8 cellular contexts compared by ENCODE assay signal in the genomic region with DNA sequence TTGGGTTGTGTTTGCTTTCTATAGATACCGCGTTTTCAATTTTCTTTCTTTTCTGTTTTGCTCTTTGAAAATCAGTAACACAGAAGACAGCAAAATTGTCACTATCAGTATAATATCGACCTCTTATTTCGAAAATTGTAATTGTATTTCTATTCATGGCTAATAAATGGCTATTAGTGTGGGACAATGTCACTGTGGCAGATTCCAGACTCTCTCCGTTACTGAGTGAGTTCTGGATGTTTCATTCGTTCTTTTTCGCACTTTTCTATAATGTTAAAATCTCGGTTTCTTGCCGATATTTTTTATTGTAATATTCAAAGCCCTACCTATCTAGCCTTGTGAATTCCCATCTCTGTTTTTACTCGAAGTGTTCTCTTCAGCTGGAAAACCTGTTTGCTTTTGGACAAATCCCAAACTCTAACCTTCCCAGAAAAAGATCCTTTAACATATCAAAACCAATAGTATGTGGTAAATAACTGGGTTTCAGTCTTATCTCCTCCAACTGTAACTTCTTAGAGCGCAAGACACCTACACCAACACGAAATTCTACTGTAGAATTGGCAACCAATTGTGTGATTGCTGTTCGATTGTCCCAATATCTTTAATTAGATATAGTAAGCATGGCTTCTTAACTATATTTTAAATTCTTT. TPM values are rescaled to one million over a fixed set of nuclear protein-coding genes. Genes with fewer than 3 reads are reported as not detected.
DNase-seq lines count a peak whose midpoint lies in the region; ATAC-seq and TF ChIP-seq lines count a peak whose summit lies in the region.

No MANE protein-coding gene starts in this region.

- 0 out of 2 replicates have a peak, but pooled peaks cover 7% of the 10 kb centered on the region for H3F3A ChIP-seq in OCI-LY1 (ENCODE audit: insufficient read depth, low read length)

- H3K27me3 Mint-ChIP-seq in activated T-cell treated with anti-CD3 and anti-CD28 coated beads, Interleukin-2, amount 50 U/mL, for 4 hours (ENCODE audit: low read depth), result peaks cover 4% of the 10 kb centered on the region

- H3K27me3 ChIP-seq in OCI-LY1 (ENCODE audit: insufficient read depth, low read length), result no peaks in the 10 kb centered on the region
- peaks cover 3% of the 10 kb centered on the region for H3K27me3 ChIP-seq in osteoblast (ENCODE audit: insufficient read depth, low read length)

- H3K4me1 ChIP-seq in OCI-LY1 (ENCODE audit: insufficient read depth, low read length, severe bottlenecking), result peaks cover 47% of the 10 kb centered on the region
- peaks cover 3% of the 10 kb centered on the region for H3K4me1 ChIP-seq in osteoblast (ENCODE audit: insufficient read depth, low read length)

- H2AFZ ChIP-seq in OCI-LY1 (ENCODE audit: low read length) (peak overlapping the region; percentile 21), osteoblast (ENCODE audit: low read length) (peak overlapping the region; percentile 95)

- H3K9me3 Mint-ChIP-seq in activated T-cell treated with anti-CD3 and anti-CD28 coated beads, Interleukin-2, amount 50 U/mL, for 4 hours, result no peaks in the 10 kb centered on the region

- DNase-seq in activated T-cell treated with anti-CD3 and anti-CD28 coated beads, Interleukin-2, amount 50 U/mL, for 4 hours, result no peak
- DNase-seq in activated T-cell treated with anti-CD3 and anti-CD28 coated beads, Interleukin-2, amount 50 U/mL, for 1 hour, result no peak
- DNase-seq in epithelial cell of esophagus (ENCODE audit: low read depth), result no peak
- no peak for DNase-seq in osteoblast (ENCODE audit: insufficient read length, low spot score, missing footprints)
- no peak for DNase-seq in globus pallidus (ENCODE audit: low spot score)
- DNase-seq in NOMO-1 treated with DMSO at 0.1 percent for 48 hours (lab: John Stamatoyannopoulos, UW; ENCODE audit: unreplicated experiment), result no peak
- no peak for DNase-seq in kidney tubule cell (ENCODE audit: low spot score)

- peak overlapping the region; percentile 91 for H3K4me3 Mint-ChIP-seq in activated T-cell treated with anti-CD3 and anti-CD28 coated beads, Interleukin-2, amount 50 U/mL, for 4 hours

- H3K4me3 ChIP-seq in OCI-LY1 (ENCODE audit: low read depth, low read length, poor library complexity, severe bottlenecking) (peak overlapping the region; percentile 81), epithelial cell of esophagus (ENCODE audit: low read length) (peak overlapping the region; percentile 82), osteoblast (ENCODE audit: insufficient read depth, low read length) (peak overlapping the region; percentile 86)

- peaks cover 34% of the 10 kb centered on the region for H3K4me1 Mint-ChIP-seq in activated T-cell treated with anti-CD3 and anti-CD28 coated beads, Interleukin-2, amount 50 U/mL, for 4 hours (ENCODE audit: low read depth)

- peak overlapping the region; percentile 67 for H3K9ac ChIP-seq in OCI-LY1 (ENCODE audit: low read length)

- peak overlapping the region; percentile 78 for H3K4me2 ChIP-seq in OCI-LY1 (ENCODE audit: low read length)
- peak overlapping the region; percentile 100 for H3K4me2 ChIP-seq in osteoblast (ENCODE audit: insufficient read depth, low read length)

- no peaks in the 10 kb centered on the region for H3K9me3 ChIP-seq in OCI-LY1 (ENCODE audit: low read length)
- H3K9me3 ChIP-seq in osteoblast (ENCODE audit: low read depth, low read length), result no peaks in the 10 kb centered on the region

- H3K79me2 ChIP-seq in OCI-LY1 (ENCODE audit: insufficient read depth, low read length), result no peaks in the 10 kb centered on the region
- no peaks in the 10 kb centered on the region for H3K79me2 ChIP-seq in osteoblast (ENCODE audit: insufficient read depth, low read length)

- H4K20me1 ChIP-seq in OCI-LY1 (ENCODE audit: insufficient read depth, low read length) (no peaks in the 10 kb centered on the region), osteoblast (ENCODE audit: insufficient read depth, low read length) (no peaks in the 10 kb centered on the region)

- H3K36me3 Mint-ChIP-seq in activated T-cell treated with anti-CD3 and anti-CD28 coated beads, Interleukin-2, amount 50 U/mL, for 4 hours (ENCODE audit: insufficient read depth), result no peaks in the 10 kb centered on the region

- ATAC-seq in activated T-cell treated with anti-CD3 and anti-CD28 coated beads, Interleukin-2, amount 50 U/mL, for 4 hours, result no peak

- peak overlapping the region; percentile 87 for H3K27ac ChIP-seq in OCI-LY1 (ENCODE audit: low read depth, low read length, poor library complexity, severe bottlenecking)
- peak overlapping the region; percentile 61 for H3K27ac ChIP-seq in osteoblast (ENCODE audit: low read depth, low read length)

- no peak for TF ChIP-seq CTCF in OCI-LY1 (IDR thresholded peaks at IDR 0.05; ENCODE audit: low read length)
- no peak for TF ChIP-seq CTCF in epithelial cell of esophagus (IDR thresholded peaks at IDR 0.05; ENCODE audit: insufficient read depth, low read depth, low read length, missing control alignments)
- no peak for TF ChIP-seq CTCF in osteoblast (IDR thresholded peaks at IDR 0.05; ENCODE audit: extremely low read depth, low read depth, low read length)

- no peaks in the 10 kb centered on the region for H3K9me2 ChIP-seq in OCI-LY1 (ENCODE audit: low read depth, low read length)

- no peaks in the 10 kb centered on the region for H3K36me3 ChIP-seq in OCI-LY1 (ENCODE audit: insufficient read depth, low read length)
- no peaks in the 10 kb centered on the region for H3K36me3 ChIP-seq in osteoblast (ENCODE audit: insufficient read depth, low read length)

RNA-seq across cellular contexts. Expression of a gene that starts 6.0 kb away (rescaled TPM):
- total RNA-seq in activated T-cell treated with anti-CD3 and anti-CD28 coated beads, Interleukin-2, amount 50 U/mL, for 4 hours, result 10 to 100 TPM; 12.6 to 15.3 (median 15.3) TPM
- total RNA-seq in osteoblast, result 189 and 215 TPM in 2 replicates

Comparison
In these comparisons a context has a peak if more than half of its experiments do, and no peak if none do; other contexts are left out.
1. RNA of a gene that starts 6.0 kb away (total RNA-seq): 189 to 215 TPM in osteoblast; 12.6 to 15.3 TPM in activated T-cell treated with anti-CD3 and anti-CD28 coated beads, Interleukin-2, amount 50 U/mL, for 4 hours; every median in the first group is over 10 times any median in the second.
2. Peak in every context shown above with its lines, with median percentiles within 50 percentile points of each other: H3K4me3 ChIP-seq.